ENCODE assay signal across 8 cellular contexts in genomic region chrX:49701948-49702347, GRCh38. TPM values are rescaled to one million over a fixed set of nuclear protein-coding genes. Genes with fewer than 3 reads are reported as not detected.
"Had no signal": no experiment of that assay in that cellular context is flagged by ENCODE, and none has a peak within 500 bp of the region (broad histone marks: within the 10 kb centered on the region; RNA-seq: fewer than 3 reads in every experiment).

No MANE protein-coding gene starts in this region.

- DNase-seq: H9, HCEC 1CT, KBM-7 had no signal

- ATAC-seq: GM23338, HepG2 had no signal

- H3K4me3 ChIP-seq: GM23338 had no signal

- H3K27ac ChIP-seq: HL-60 had no signal

- H2AFZ ChIP-seq: GM23338 had no signal

- H3K4me2 ChIP-seq: GM23338 had no signal

RNA-seq across cellular contexts. Expression of gene PAGE1, which starts 6.2 kb away (rescaled TPM):
- total RNA-seq: GM23338, H1, H9 had no signal
- polyA plus RNA-seq: GM23338, H1, IgD-negative memory B cell had no signal
